Comparison of ENCODE assay signal across 18 cellular contexts in genomic region chr2:48532824-48533223, GRCh38. TPM values are rescaled to one million over a fixed set of nuclear protein-coding genes. Genes with fewer than 3 reads are reported as not detected.
DNase-seq lines count a peak whose midpoint lies in the region; ATAC-seq and TF ChIP-seq lines count a peak whose summit lies in the region.
"Had no signal": no experiment of that assay in that cellular context is flagged by ENCODE, and none has a peak within 500 bp of the region (broad histone marks: within the 10 kb centered on the region; RNA-seq: fewer than 3 reads in every experiment).

No MANE protein-coding gene starts in this region.

- ATAC-seq in PC-3 (no peak; the same call in 1 of the 2 replicates), lower lobe of right lung (no peak)
- ATAC-seq: effector memory CD8-positive, alpha-beta T cell had no signal

- H3K4me2 ChIP-seq in PC-3 (ENCODE audit: low read length), result no peak overlapping the region

- H3K27ac ChIP-seq in PC-3 (ENCODE audit: low read length) (peak overlapping the region; percentile 17; the same call in 1 of the 2 replicates), prostate gland (peak overlapping the region; percentile 20 to 59), lower lobe of right lung (no peak overlapping the region)

- peaks cover 14% of the 10 kb centered on the region for H3K4me1 ChIP-seq in PC-3 (ENCODE audit: insufficient read depth, low read length)
- no peaks in the 10 kb centered on the region for H3K4me1 ChIP-seq in prostate gland (replicated peaks)
- peaks cover 20% of the 10 kb centered on the region for H3K4me1 ChIP-seq in lower lobe of right lung

- POLR2A ChIA-PET in PC-3 (lab: Charles Lee; ENCODE audit: unreplicated experiment), result no interaction called here

- no peak overlapping the region for H3K9ac ChIP-seq in PC-3 (ENCODE audit: low read length)

- DNase-seq in ELR (ENCODE audit: low read depth) (peak; percentile 22), PC-3 (no peak), fibroblast of mammary gland (ENCODE audit: low read depth) (peak; percentile 35), prostate gland (ENCODE audit: low spot score) (no peak), lower lobe of right lung (no peak), NCI-H2227 (lab: John Stamatoyannopoulos, UW; ENCODE audit: unreplicated experiment) (no peak), NCI-H446 treated with DMSO at 0.1 percent for 48 hours (lab: John Stamatoyannopoulos, UW) (no peak)
- DNase-seq: activated CD4-positive, alpha-beta T cell treated with anti-CD3 and anti-CD28 coated beads for 1 hour; activated naive CD4-positive, alpha-beta T cell treated with anti-CD3 and anti-CD28 coated beads, Interleukin-2, amount 50 U/mL, for 16 hours; CD4-positive, alpha-beta T cell; DMS153; effector memory CD8-positive, alpha-beta T cell; head of caudate nucleus; KG1; MV-4-11; NCI-H1930; nucleus accumbens had no signal

- no TSS peak for BruUV-seq in PC-3 (replicated peaks; lab: Mats Ljungman, UMichigan)

- no peaks in the 10 kb centered on the region for H4K20me1 ChIP-seq in PC-3 (ENCODE audit: low read length)

- no peaks in the 10 kb centered on the region for H3K36me3 ChIP-seq in PC-3 (ENCODE audit: low read depth, low read length)
- no peaks in the 10 kb centered on the region for H3K36me3 ChIP-seq in prostate gland
- no peaks in the 10 kb centered on the region for H3K36me3 ChIP-seq in lower lobe of right lung
- H3K36me3 ChIP-seq: right atrium auricular region had no signal

- H3F3A ChIP-seq in PC-3 (ENCODE audit: low read length, unreplicated experiment), result no peaks in the 10 kb centered on the region

- 96% methylated on average over 5 of the region's 5 CpGs for WGBS in prostate gland

- H3K79me2 ChIP-seq in PC-3 (ENCODE audit: low read length), result no peaks in the 10 kb centered on the region

- H2AFZ ChIP-seq in PC-3 (ENCODE audit: low read length), result no peak overlapping the region

- CTCF ChIA-PET in PC-3 (lab: Charles Lee), result interaction anchor here (0.6 kb wide), 1 partner anchor 56 kb away, joined by 3 read pairs; no protein-coding TSS in a partner anchor

- no peak for TF ChIP-seq POLR2A in prostate gland (IDR thresholded peaks at IDR 0.05)

- H3K9me2 ChIP-seq in PC-3 (replicated peaks; ENCODE audit: low read length), result no peaks in the 10 kb centered on the region

- H3K4me3 ChIP-seq in PC-3 (ENCODE audit: low read length), result no peak overlapping the region
- no peak overlapping the region for H3K4me3 ChIP-seq in fibroblast of mammary gland (ENCODE audit: control insufficient read depth, low read depth, low read length)
- no peak overlapping the region for H3K4me3 ChIP-seq in prostate gland
- H3K4me3 ChIP-seq in lower lobe of right lung, result no peak overlapping the region
- H3K4me3 ChIP-seq: right atrium auricular region had no signal

- H3K27me3 ChIP-seq in PC-3 (ENCODE audit: low read length) (no peaks in the 10 kb centered on the region), prostate gland (replicated peaks; ENCODE audit: insufficient read depth) (no peaks in the 10 kb centered on the region), lower lobe of right lung (ENCODE audit: low read depth) (no peaks in the 10 kb centered on the region)
- H3K27me3 ChIP-seq: right atrium auricular region had no signal

- no peaks in the 10 kb centered on the region for H3K9me3 ChIP-seq in PC-3 (ENCODE audit: low read length)
- no peaks in the 10 kb centered on the region for H3K9me3 ChIP-seq in prostate gland
- H3K9me3 ChIP-seq in lower lobe of right lung, result no peaks in the 10 kb centered on the region
- H3K9me3 ChIP-seq: right atrium auricular region had no signal

- intact Hi-C loops in PC-3 (cut with micrococcal nuclease), result loop anchor here (5.0 kb wide), 1 partner anchor 54 kb away; no protein-coding TSS in a partner anchor
- intact Hi-C loops in prostate gland (cut with DNase I), result loop anchor here (5.0 kb wide), 2 partner anchors 54 to 61 kb away; no protein-coding TSS in a partner anchor
- intact Hi-C loops in lower lobe of right lung (cut with DNase I), result no loop called here

- TF ChIP-seq CTCF in PC-3 (conservative IDR thresholded peaks at IDR 0.05; ENCODE audit: low read depth, low read length) (no peak), fibroblast of mammary gland (conservative IDR thresholded peaks at IDR 0.05; ENCODE audit: control insufficient read depth, insufficient read depth, low read depth, low read length) (no peak), prostate gland (IDR thresholded peaks at IDR 0.05) (no peak), lower lobe of right lung (IDR thresholded peaks at IDR 0.05) (no peak)

RNA-seq across cellular contexts. Expression of gene STON1, which starts 2.9 kb away (rescaled TPM):
- total RNA-seq in PC-3 (2014; rRNA removed) (1.2 TPM in 2 replicates), prostate gland (10 to 100 TPM; 34.0 to 48.7 TPM), lower lobe of right lung (33.4 TPM)

Comparison
In these comparisons a context has a peak if more than half of its experiments do, and no peak if none do; other contexts are left out.
1. DNase-seq: peak in ELR (single experiment) and fibroblast of mammary gland (single experiment); none in PC-3 (single experiment), prostate gland (single experiment), lower lobe of right lung (single experiment), NCI-H2227 (single experiment) and NCI-H446 treated with DMSO at 0.1 percent for 48 hours (single experiment).
2. RNA of gene STON1, which starts 2.9 kb away (total RNA-seq): 34.0 to 48.7 TPM in prostate gland and 33.4 TPM in lower lobe of right lung (single experiment); 1.2 TPM in PC-3; every median in the first group is over 10 times any median in the second.